ENCODE assay signal across 23 cellular contexts in genomic region chr5:75666801-75667200, GRCh38. TPM values are rescaled to one million over a fixed set of nuclear protein-coding genes. Genes with fewer than 3 reads are reported as not detected.
DNase-seq lines count a peak whose midpoint lies in the region; ATAC-seq, FAIRE-seq and TF ChIP-seq lines count a peak whose summit lies in the region.
"Had no signal": no experiment of that assay in that cellular context is flagged by ENCODE, and none has a peak within 500 bp of the region (broad histone marks: within the 10 kb centered on the region; RNA-seq: fewer than 3 reads in every experiment).

No MANE protein-coding gene starts in this region.

- no peaks in the 10 kb centered on the region for H3F3A ChIP-seq in neural progenitor cell (ENCODE audit: low read depth)

- no peak overlapping the region for H3K9ac ChIP-seq in neural progenitor cell

- H3K4me3 ChIP-seq in HFF-Myc (replicated peaks; ENCODE audit: low read depth, low read length) (no peak overlapping the region), brain microvascular endothelial cell (ENCODE audit: low read depth, low read length) (no peak overlapping the region), neural progenitor cell (no peak overlapping the region), SJCRH30 (no peak overlapping the region)
- H3K4me3 ChIP-seq: body of pancreas, heart left ventricle, lung had no signal

- H3K4me3 Mint-ChIP-seq in neural progenitor cell, result no peak overlapping the region
- H3K4me3 Mint-ChIP-seq: activated T-cell treated with anti-CD3 and anti-CD28 coated beads, Interleukin-2, amount 50 U/mL, for 4 hours; CD14-positive monocyte; neural crest cell had no signal

- no peaks in the 10 kb centered on the region for H3K79me2 ChIP-seq in neural progenitor cell (ENCODE audit: low read depth)

- no peak for FAIRE-seq in GM12891 (lab: Jason Lieb, UNC)

- H2AFZ ChIP-seq in neural progenitor cell (replicated peaks), result peak overlapping the region; percentile 7

- H3K36me3 ChIP-seq in brain microvascular endothelial cell (replicated peaks) (no peaks in the 10 kb centered on the region), neural progenitor cell (no peaks in the 10 kb centered on the region), SJCRH30 (no peaks in the 10 kb centered on the region)
- H3K36me3 ChIP-seq: heart left ventricle had no signal

- H3K36me3 Mint-ChIP-seq in neural progenitor cell, result no peaks in the 10 kb centered on the region
- H3K36me3 Mint-ChIP-seq: CD14-positive monocyte had no signal

- peak; percentile 14 for TF ChIP-seq CTCF in HFF-Myc (IDR thresholded peaks at IDR 0.05; ENCODE audit: low read depth, low read length, missing control alignments)
- peak; percentile 28 for TF ChIP-seq CTCF in brain microvascular endothelial cell (IDR thresholded peaks at IDR 0.05; ENCODE audit: low read depth, low read length, missing control alignments)
- TF ChIP-seq CTCF in neural progenitor cell (IDR thresholded peaks at IDR 0.05), result no peak

- DNase-seq in ELF-1 (ENCODE audit: low read depth, low spot score) (peak; percentile 44), HFF-Myc (ENCODE audit: extremely low read depth, low read depth) (no peak), brain microvascular endothelial cell (no peak), neural progenitor cell (ENCODE audit: low spot score) (peak; percentile 32), SJCRH30 (no peak), GM12891 (ENCODE audit: insufficient read length, low spot score) (no peak)
- DNase-seq: activated CD4-positive, alpha-beta T cell treated with anti-CD3 and anti-CD28 coated beads, Interleukin-2, amount 50 U/mL, for 1 hour; activated naive CD4-positive, alpha-beta T cell; activated T-cell treated with anti-CD3 and anti-CD28 coated beads, Interleukin-2, amount 50 U/mL, for 4 hours; body of pancreas; cerebellar nuclear complex; DMS79; heart left ventricle; NCI-H1092; NCI-H187 treated with DMSO at 0.1 percent for 48 hours; RPMI8226; stimulated activated naive CD4-positive, alpha-beta T cell treated with Interleukin-2 at 50 U/mL for 16 hours; T-helper 2 cell had no signal

- TF ChIP-seq POLR2A in GM12891 (IDR thresholded peaks at IDR 0.05; ENCODE audit: low read depth, low read length), result no peak

- H3K4me1 Mint-ChIP-seq in neural progenitor cell, result peaks cover 30% of the 10 kb centered on the region

- no peaks in the 10 kb centered on the region for H3K9me3 ChIP-seq in neural progenitor cell (ENCODE audit: low read depth)
- H3K9me3 ChIP-seq in SJCRH30 (replicated peaks), result no peaks in the 10 kb centered on the region
- H3K9me3 ChIP-seq: body of pancreas, heart left ventricle had no signal

- no peaks in the 10 kb centered on the region for H3K9me3 Mint-ChIP-seq in neural progenitor cell
- H3K9me3 Mint-ChIP-seq: activated T-cell treated with anti-CD3 and anti-CD28 coated beads, Interleukin-2, amount 50 U/mL, for 4 hours; neural crest cell had no signal

- H3K27me3 ChIP-seq in brain microvascular endothelial cell (replicated peaks), result no peaks in the 10 kb centered on the region
- H3K27me3 ChIP-seq in neural progenitor cell, result no peaks in the 10 kb centered on the region
- no peaks in the 10 kb centered on the region for H3K27me3 ChIP-seq in SJCRH30
- H3K27me3 ChIP-seq: body of pancreas, heart left ventricle had no signal

- H3K4me2 ChIP-seq in neural progenitor cell, result peak overlapping the region; percentile 24

- H3K27ac ChIP-seq in brain microvascular endothelial cell (no peak overlapping the region), neural progenitor cell (no peak overlapping the region), SJCRH30 (no peak overlapping the region)
- H3K27ac ChIP-seq: body of pancreas, heart left ventricle had no signal

- no peak for ATAC-seq in GM21423 (IDR thresholded peaks at IDR 0.05; ENCODE audit: unreplicated experiment)
- ATAC-seq: activated T-cell treated with anti-CD3 and anti-CD28 coated beads, Interleukin-2, amount 50 U/mL, for 4 hours; body of pancreas; heart left ventricle had no signal

- no peaks in the 10 kb centered on the region for H4K20me1 ChIP-seq in neural progenitor cell (ENCODE audit: low read depth)

- H3K4me1 ChIP-seq in neural progenitor cell (peaks cover 35% of the 10 kb centered on the region), SJCRH30 (peaks cover 7% of the 10 kb centered on the region)

- in situ Hi-C loops in brain microvascular endothelial cell (cut with HindIII; ENCODE audit: low pct_ligation_motif_present, low sequenced_read_pairs), result no loop called here

- H3K27me3 Mint-ChIP-seq in neural progenitor cell (ENCODE audit: insufficient read depth, low read depth), result no peaks in the 10 kb centered on the region
- H3K27me3 Mint-ChIP-seq: progenitor cell of endocrine pancreas had no signal

- H3K27ac Mint-ChIP-seq in neural progenitor cell, result no peak overlapping the region
- H3K27ac Mint-ChIP-seq: CD14-positive monocyte, progenitor cell of endocrine pancreas had no signal

TF ChIP-seq in GM12891, 5 proteins besides CTCF, POLR2A, EP300 and RAD21:
- no peak for TF ChIP-seq PAX5 (IDR thresholded peaks at IDR 0.05; ENCODE audit: insufficient read depth, low read length, severe bottlenecking)
- no peak for TF ChIP-seq POU2F2 (IDR thresholded peaks at IDR 0.05; ENCODE audit: low read depth, low read length)
- no peak for TF ChIP-seq POLR2AphosphoS5 (IDR thresholded peaks at IDR 0.05; ENCODE audit: low read depth, low read length)
- TF ChIP-seq TAF1 (IDR thresholded peaks at IDR 0.05; ENCODE audit: low read depth, low read length), result no peak
- no peak for TF ChIP-seq SPI1 (IDR thresholded peaks at IDR 0.05; ENCODE audit: low read depth, low read length)

RNA-seq across cellular contexts. Expression of gene POC5, which starts 50.4 kb away (rescaled TPM):
- 31.2 and 58.2 TPM in 2 replicates for total RNA-seq in neural progenitor cell (ENCODE audit: low replicate concordance)
- 17.9 and 23.3 TPM in 2 replicates for total RNA-seq in SJCRH30 (2014; rRNA removed; shearing (Covaris generic))
- 9.2 TPM for polyA plus RNA-seq in GM12891 (2012; ENCODE audit: low read depth, missing spikeins)

RNA-seq across cellular contexts. Expression of gene ANKDD1B, which starts 55.5 kb away (rescaled TPM):
- total RNA-seq in neural progenitor cell (ENCODE audit: low replicate concordance), result 0.40 and 0.60 TPM in 2 replicates
- total RNA-seq in SJCRH30 (2014; rRNA removed; shearing (Covaris generic)), result 0.18 TPM in 1 of 2 replicates, not detected in the other
- 0.50 TPM for polyA plus RNA-seq in GM12891 (2012; ENCODE audit: low read depth, missing spikeins)
- polyA plus RNA-seq: CD14-positive monocyte had no signal

Comparison
In these comparisons a context has a peak if more than half of its experiments do, and no peak if none do; other contexts are left out.
1. DNase-seq: peak in ELF-1 (single experiment) and neural progenitor cell (single experiment); none in HFF-Myc (single experiment), brain microvascular endothelial cell (single experiment), SJCRH30 (0 of 2) and GM12891 (single experiment).